Comparison of ENCODE assay signal across 8 cellular contexts in the genomic region with DNA sequence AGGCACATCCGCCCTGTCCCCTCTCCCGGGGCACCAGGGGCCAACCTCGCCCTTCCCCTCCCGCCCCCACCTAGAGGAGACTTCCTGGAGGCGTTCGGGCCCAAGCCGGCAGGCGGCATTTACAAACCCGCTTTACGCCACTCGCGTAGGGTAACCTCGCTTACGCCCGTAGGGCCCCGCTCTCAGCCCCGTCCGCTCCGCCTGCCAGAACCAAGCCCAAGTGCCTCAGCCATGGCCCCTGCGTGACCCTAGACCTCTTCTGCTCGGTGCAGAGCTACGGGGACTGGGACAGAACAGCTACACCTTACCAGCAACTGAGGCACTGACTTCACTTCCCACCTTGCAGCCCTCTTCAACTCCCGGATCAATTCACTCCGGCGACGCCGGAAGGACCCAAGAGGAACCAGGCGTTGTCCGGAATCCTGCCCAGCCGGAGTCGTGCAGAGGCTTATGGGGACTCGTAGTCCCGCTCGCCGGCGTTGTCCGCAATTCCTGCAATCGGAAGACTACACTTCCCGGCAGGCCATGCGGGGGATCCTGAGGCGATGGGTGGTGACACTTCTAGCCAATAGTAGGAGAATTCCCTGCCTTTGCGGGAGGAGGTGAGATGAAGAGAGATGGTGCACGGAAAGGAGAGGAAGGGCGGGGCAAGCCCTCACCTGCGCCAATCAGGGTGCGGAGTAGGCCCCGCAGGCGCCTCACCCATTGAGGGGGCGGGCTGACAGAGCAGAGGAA. TPM values are rescaled to one million over a fixed set of nuclear protein-coding genes. Genes with fewer than 3 reads are reported as not detected.
DNase-seq lines count a peak whose midpoint lies in the region; ATAC-seq and TF ChIP-seq lines count a peak whose summit lies in the region.

A gene (minus strand): TSS at position 395 of the 735 bp plus-strand sequence. CDS start 14,735 bp downstream, outside the sequence.

- H4K20me1 ChIP-seq in SK-N-SH (ENCODE audit: insufficient read depth), result peaks cover 37% of the 10 kb centered on the region

- peaks cover 3% of the 10 kb centered on the region for H3F3A ChIP-seq in SK-N-SH (replicated peaks; ENCODE audit: insufficient read depth)

- TF ChIP-seq CTCF in GM10266 (IDR thresholded peaks at IDR 0.05; ENCODE audit: control insufficient read depth, insufficient read depth, low read depth, missing control alignments), result no peak
- TF ChIP-seq CTCF in SK-N-SH (IDR thresholded peaks at IDR 0.05), result no peak
- TF ChIP-seq CTCF in suprapubic skin (IDR thresholded peaks at IDR 0.05), result no peak

- H3K4me2 ChIP-seq in SK-N-SH, result peak within 1 kb of the TSS; percentile 87

- H3K4me1 ChIP-seq in SK-N-SH (ENCODE audit: control insufficient read depth in 1 of 2, insufficient read depth in 2 of 2, low read depth in 1 of 2, low read length in 1 of 2), result peaks cover 9 to 11% of the 10 kb centered on the region in 2 experiments; a peak in 3 of 4 replicates
- H3K4me1 ChIP-seq in suprapubic skin, result peaks cover 34% of the 10 kb centered on the region

- H3K9me3 ChIP-seq in SK-N-SH (no peaks in the 10 kb centered on the region), suprapubic skin (no peaks in the 10 kb centered on the region)

- H3K27me3 ChIP-seq in SK-N-SH (ENCODE audit: insufficient read depth), result no peaks in the 10 kb centered on the region
- no peaks in the 10 kb centered on the region for H3K27me3 ChIP-seq in suprapubic skin

- POLR2A ChIA-PET in SK-N-SH (lab: Yijun Ruan, JAX), result interaction anchor here (1.5 kb wide), 1 partner anchor 147 kb away, joined by 4 read pairs; no protein-coding TSS in a partner anchor

- ATAC-seq in HG02610 (IDR thresholded peaks at IDR 0.05; ENCODE audit: unreplicated experiment), result peak; percentile 91

- CTCF ChIA-PET in SK-N-SH (lab: Yijun Ruan, JAX), result no interaction called here

- under 1% methylated on average over 14 of the region's 49 CpGs for WGBS in SK-N-SH (ENCODE audit: low lambda C conversion rate)
- WGBS in suprapubic skin, result under 1% methylated on average over 42 of the region's 49 CpGs

- peak within 1 kb of the TSS; percentile 84 to 97 for H3K4me3 ChIP-seq in SK-N-SH (ENCODE audit: low read depth in 2 of 2, low read length in 1 of 2)
- H3K4me3 ChIP-seq in suprapubic skin, result peak within 1 kb of the TSS; percentile 74

- H3K9ac ChIP-seq in SK-N-SH, result peak within 1 kb of the TSS; percentile 82

- H3K79me2 ChIP-seq in SK-N-SH (ENCODE audit: insufficient read depth), result peaks cover 49% of the 10 kb centered on the region

- peaks cover 3 to 4% of the 10 kb centered on the region in 2 experiments for H3K36me3 ChIP-seq in SK-N-SH (replicated peaks in 1 of 2; ENCODE audit: control insufficient read depth in 1 of 2, insufficient read depth in 2 of 2, low read length in 1 of 2)
- H3K36me3 ChIP-seq in suprapubic skin, result no peaks in the 10 kb centered on the region

- peak within 1 kb of the TSS; percentile 98 for H2AFZ ChIP-seq in SK-N-SH (ENCODE audit: low read depth)

- peak within 1 kb of the TSS; percentile 82 to 96 for H3K27ac ChIP-seq in SK-N-SH (ENCODE audit: low read depth in 2 of 2, low read length in 1 of 2)
- peak within 1 kb of the TSS; percentile 87 for H3K27ac ChIP-seq in suprapubic skin

- peak in 1 of 2 donors; percentile 24 for TF ChIP-seq POLR2A in suprapubic skin (IDR thresholded peaks at IDR 0.05)

- peak; percentile 87 for DNase-seq in GM10266 (ENCODE audit: extremely low spot score)
- peak; percentile 99 for DNase-seq in NCI-H1092 (lab: John Stamatoyannopoulos, UW)
- DNase-seq in SK-N-SH, result peak; percentile 86
- peak; percentile 96 for DNase-seq in activated naive CD4-positive, alpha-beta T cell treated with anti-CD3 and anti-CD28 coated beads, Interleukin-2, amount 50 U/mL, for 16 hours
- DNase-seq in globus pallidus (ENCODE audit: low spot score), result peak; percentile 99
- DNase-seq in nucleus accumbens (lab: John Stamatoyannopoulos, UW), result peak; percentile 75 to 99 (median 97)
- peak; percentile 98 for DNase-seq in suprapubic skin (ENCODE audit: low spot score in 2 of 2)

- no peak for TF ChIP-seq RAD21 in SK-N-SH (IDR thresholded peaks at IDR 0.05; ENCODE audit: low read length)

- TF ChIP-seq EP300 in SK-N-SH (IDR thresholded peaks at IDR 0.05; ENCODE audit: borderline replicate concordance in 1 of 2, low read depth in 1 of 2, low read length in 1 of 2) (no peak), suprapubic skin (IDR thresholded peaks at IDR 0.05) (no peak)

- no peaks in the 10 kb centered on the region for H3K9me2 ChIP-seq in SK-N-SH

TF ChIP-seq in SK-N-SH, 30 proteins besides CTCF, POLR2A, EP300 and RAD21 (continues in another document):
- TF ChIP-seq TAF1 (IDR thresholded peaks at IDR 0.05; ENCODE audit: borderline replicate concordance, low read depth, low read length) (0 out of 2 replicates have a peak, but pooled peaks have one; percentile 39), GABPA (IDR thresholded peaks at IDR 0.05; ENCODE audit: low read depth) (peak; percentile 87), FOXM1 (IDR thresholded peaks at IDR 0.05; ENCODE audit: low read depth) (no peak), EZH2phosphoT487 (IDR thresholded peaks at IDR 0.05; ENCODE audit: borderline replicate concordance, low read depth) (no peak), POLR2AphosphoS5 (IDR thresholded peaks at IDR 0.05; ENCODE audit: low read depth, low read length) (peak; percentile 91), GATA2 (CRISPR knock-in tag; IDR thresholded peaks at IDR 0.05) (no peak), MEF2A (IDR thresholded peaks at IDR 0.05; ENCODE audit: borderline replicate concordance, low read depth) (no peak), NRF1 (IDR thresholded peaks at IDR 0.05; ENCODE audit: low read depth, low read length) (peak; percentile 42), RXRA (IDR thresholded peaks at IDR 0.05; ENCODE audit: borderline replicate concordance, low read depth) (no peak), YY1 (IDR thresholded peaks at IDR 0.05; ENCODE audit: low read depth) (0 out of 2 replicates have a peak, but pooled peaks have one; percentile 51), SIN3A (IDR thresholded peaks at IDR 0.05; ENCODE audit: borderline replicate concordance, low read depth, low read length) (peak; percentile 50; the same call in 1 of the 2 replicates), JUND (IDR thresholded peaks at IDR 0.05) (no peak), ELF1 (IDR thresholded peaks at IDR 0.05) (peak; percentile 64; the same call in 1 of the 2 replicates), FOSL2 (IDR thresholded peaks at IDR 0.05; ENCODE audit: borderline replicate concordance, low read depth) (no peak), MXI1 (IDR thresholded peaks at IDR 0.05; ENCODE audit: low read depth, low read length) (peak; percentile 72)
- TF ChIP-seq, protein P1, sequence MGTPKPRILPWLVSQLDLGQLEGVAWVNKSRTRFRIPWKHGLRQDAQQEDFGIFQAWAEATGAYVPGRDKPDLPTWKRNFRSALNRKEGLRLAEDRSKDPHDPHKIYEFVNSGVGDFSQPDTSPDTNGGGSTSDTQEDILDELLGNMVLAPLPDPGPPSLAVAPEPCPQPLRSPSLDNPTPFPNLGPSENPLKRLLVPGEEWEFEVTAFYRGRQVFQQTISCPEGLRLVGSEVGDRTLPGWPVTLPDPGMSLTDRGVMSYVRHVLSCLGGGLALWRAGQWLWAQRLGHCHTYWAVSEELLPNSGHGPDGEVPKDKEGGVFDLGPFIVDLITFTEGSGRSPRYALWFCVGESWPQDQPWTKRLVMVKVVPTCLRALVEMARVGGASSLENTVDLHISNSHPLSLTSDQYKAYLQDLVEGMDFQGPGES (IDR thresholded peaks at IDR 0.05; ENCODE audit: low read depth, low read length), result no peak
- TF ChIP-seq, protein P2, sequence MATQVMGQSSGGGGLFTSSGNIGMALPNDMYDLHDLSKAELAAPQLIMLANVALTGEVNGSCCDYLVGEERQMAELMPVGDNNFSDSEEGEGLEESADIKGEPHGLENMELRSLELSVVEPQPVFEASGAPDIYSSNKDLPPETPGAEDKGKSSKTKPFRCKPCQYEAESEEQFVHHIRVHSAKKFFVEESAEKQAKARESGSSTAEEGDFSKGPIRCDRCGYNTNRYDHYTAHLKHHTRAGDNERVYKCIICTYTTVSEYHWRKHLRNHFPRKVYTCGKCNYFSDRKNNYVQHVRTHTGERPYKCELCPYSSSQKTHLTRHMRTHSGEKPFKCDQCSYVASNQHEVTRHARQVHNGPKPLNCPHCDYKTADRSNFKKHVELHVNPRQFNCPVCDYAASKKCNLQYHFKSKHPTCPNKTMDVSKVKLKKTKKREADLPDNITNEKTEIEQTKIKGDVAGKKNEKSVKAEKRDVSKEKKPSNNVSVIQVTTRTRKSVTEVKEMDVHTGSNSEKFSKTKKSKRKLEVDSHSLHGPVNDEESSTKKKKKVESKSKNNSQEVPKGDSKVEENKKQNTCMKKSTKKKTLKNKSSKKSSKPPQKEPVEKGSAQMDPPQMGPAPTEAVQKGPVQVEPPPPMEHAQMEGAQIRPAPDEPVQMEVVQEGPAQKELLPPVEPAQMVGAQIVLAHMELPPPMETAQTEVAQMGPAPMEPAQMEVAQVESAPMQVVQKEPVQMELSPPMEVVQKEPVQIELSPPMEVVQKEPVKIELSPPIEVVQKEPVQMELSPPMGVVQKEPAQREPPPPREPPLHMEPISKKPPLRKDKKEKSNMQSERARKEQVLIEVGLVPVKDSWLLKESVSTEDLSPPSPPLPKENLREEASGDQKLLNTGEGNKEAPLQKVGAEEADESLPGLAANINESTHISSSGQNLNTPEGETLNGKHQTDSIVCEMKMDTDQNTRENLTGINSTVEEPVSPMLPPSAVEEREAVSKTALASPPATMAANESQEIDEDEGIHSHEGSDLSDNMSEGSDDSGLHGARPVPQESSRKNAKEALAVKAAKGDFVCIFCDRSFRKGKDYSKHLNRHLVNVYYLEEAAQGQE (IDR thresholded peaks at IDR 0.05; ENCODE audit: low read depth, low read length), result no peak
- TF ChIP-seq, protein P3, sequence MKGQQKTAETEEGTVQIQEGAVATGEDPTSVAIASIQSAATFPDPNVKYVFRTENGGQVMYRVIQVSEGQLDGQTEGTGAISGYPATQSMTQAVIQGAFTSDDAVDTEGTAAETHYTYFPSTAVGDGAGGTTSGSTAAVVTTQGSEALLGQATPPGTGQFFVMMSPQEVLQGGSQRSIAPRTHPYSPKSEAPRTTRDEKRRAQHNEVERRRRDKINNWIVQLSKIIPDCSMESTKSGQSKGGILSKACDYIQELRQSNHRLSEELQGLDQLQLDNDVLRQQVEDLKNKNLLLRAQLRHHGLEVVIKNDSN (IDR thresholded peaks at IDR 0.05; ENCODE audit: borderline replicate concordance, low read depth), result no peak
- TF ChIP-seq, protein P4, sequence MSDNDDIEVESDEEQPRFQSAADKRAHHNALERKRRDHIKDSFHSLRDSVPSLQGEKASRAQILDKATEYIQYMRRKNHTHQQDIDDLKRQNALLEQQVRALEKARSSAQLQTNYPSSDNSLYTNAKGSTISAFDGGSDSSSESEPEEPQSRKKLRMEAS (IDR thresholded peaks at IDR 0.05; ENCODE audit: low read depth), result no peak; the same call in none of the 2 replicates

RNA-seq across cellular contexts. Expression of the gene that starts here (rescaled TPM):
- polyA plus RNA-seq in SK-N-SH (2012; rRNA removed), result 29.0 and 41.1 TPM in 2 replicates
- polyA plus RNA-seq in SK-N-SH (2012; cell fraction: cytosol; rRNA removed), result 53.5 and 77.6 TPM in 2 replicates
- 10.1 and 20.7 TPM in 2 replicates for polyA plus RNA-seq in SK-N-SH (2012; cell fraction: nucleus; rRNA removed)
- 10 to 100 TPM; 45.7 to 57.2 (median 53.2) TPM for total RNA-seq in suprapubic skin

Comparison
In these comparisons a context has a peak if more than half of its experiments do, and no peak if none do; other contexts are left out.
1. Peak in every context shown above with its lines: DNase-seq, ATAC-seq, H3K4me3 ChIP-seq and H3K27ac ChIP-seq.